17 cellular contexts compared by ENCODE assay signal in the genomic region with DNA sequence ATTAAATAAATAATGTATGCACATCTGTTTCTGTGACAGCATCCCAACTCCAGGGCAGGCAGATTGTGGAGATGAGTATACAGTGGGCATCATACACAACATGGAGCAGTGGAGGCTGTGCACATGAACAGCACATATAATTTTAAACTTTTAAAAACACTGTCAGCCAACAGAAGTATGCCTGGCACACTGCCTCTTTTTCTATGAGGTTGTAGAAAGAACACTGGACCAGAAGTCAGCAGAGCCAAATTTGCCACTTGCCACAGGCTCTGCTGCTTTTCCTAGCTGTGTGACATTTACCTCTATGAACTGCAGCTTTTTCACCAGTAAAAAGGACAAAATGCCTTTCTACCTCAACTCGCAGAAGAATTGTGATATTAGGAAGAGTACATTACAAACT.
DNase-seq lines count a peak whose midpoint lies in the region; TF ChIP-seq lines count a peak whose summit lies in the region.
"Had no signal": no experiment of that assay in that cellular context is flagged by ENCODE, and none has a peak within 500 bp of the region (broad histone marks: within the 10 kb centered on the region; RNA-seq: fewer than 3 reads in every experiment).

No MANE protein-coding gene starts in this region.

- H3K4me1 Mint-ChIP-seq in nephron = peaks cover 19% of the 10 kb centered on the region
- no peaks in the 10 kb centered on the region for H3K4me1 Mint-ChIP-seq in immature natural killer cell
- H3K4me1 Mint-ChIP-seq: CD8-positive, alpha-beta memory T cell; central memory CD8-positive, alpha-beta T cell had no signal

- no peak for TF ChIP-seq CTCF in fibroblast of the aortic adventitia (IDR thresholded peaks at IDR 0.05; ENCODE audit: insufficient read depth, low read length)
- no peak for TF ChIP-seq CTCF in nephron (IDR thresholded peaks at IDR 0.05; ENCODE audit: unreplicated experiment in 3 of 3)
- TF ChIP-seq CTCF in tibial artery (IDR thresholded peaks at IDR 0.05) = no peak

- peak overlapping the region; percentile 79 for H3K9ac ChIP-seq in adipocyte (ENCODE audit: low read length)

- no peaks in the 10 kb centered on the region for H3K36me3 Mint-ChIP-seq in nephron (ENCODE audit: low read depth)
- H3K36me3 Mint-ChIP-seq in immature natural killer cell = peaks cover 5 to 41% (median 30%) of the 10 kb centered on the region in 3 donors
- H3K36me3 Mint-ChIP-seq: CD8-positive, alpha-beta memory T cell had no signal

- no peaks in the 10 kb centered on the region for H3K36me3 ChIP-seq in adipocyte (ENCODE audit: control insufficient read depth, insufficient read depth, low read length, severe bottlenecking)
- peaks cover 0 to 9% (median 0%) of the 10 kb centered on the region in 3 donors for H3K36me3 ChIP-seq in tibial artery

- H3K4me3 ChIP-seq in adipocyte (ENCODE audit: low read length) = peak overlapping the region; percentile 50
- H3K4me3 ChIP-seq in fibroblast of the aortic adventitia (ENCODE audit: low read depth, low read length) = no peak overlapping the region
- peak overlapping the region in 1 of 2 donors; percentile 25 for H3K4me3 ChIP-seq in tibial artery
- H3K4me3 ChIP-seq: GM23338, SK-N-MC, smooth muscle cell had no signal

- intact Hi-C loops in tibial artery (cut with DNase I; ENCODE audit: low total_unique reads) = no loop called here

- H3K27me3 ChIP-seq in adipocyte (replicated peaks; ENCODE audit: control insufficient read depth, insufficient read depth, low read length) (no peaks in the 10 kb centered on the region), tibial artery (no peaks in the 10 kb centered on the region)

- DNase-seq in adipocyte (ENCODE audit: low read depth) (peak; percentile 51), fibroblast of the aortic adventitia (ENCODE audit: low read depth) (peak; percentile 67), tibial artery (peak; percentile 37 to 73), immature natural killer cell (no peak), NCI-H2196 treated with DMSO at 0.1 percent for 48 hours (lab: John Stamatoyannopoulos, UW; ENCODE audit: unreplicated experiment) (no peak), AML-193 (lab: John Stamatoyannopoulos, UW) (no peak), NCI-H146 treated with DMSO at 0.1 percent for 48 hours (lab: John Stamatoyannopoulos, UW; ENCODE audit: unreplicated experiment) (no peak)
- DNase-seq: CD8-positive, alpha-beta memory T cell; Karpas-422; NCI-H1092 treated with DMSO at 0.1 percent for 48 hours; NCI-H748 treated with DMSO at 0.1 percent for 48 hours; stimulated activated CD4-positive, alpha-beta T cell treated with anti-CD3 and anti-CD28 coated beads, Interleukin-4, amount 100 ng/mL, for 4 hours had no signal

- H3K27ac ChIP-seq in tibial artery = peak overlapping the region; percentile 79 to 82
- H3K27ac ChIP-seq: SK-N-MC had no signal

- H3K4me3 Mint-ChIP-seq in nephron (no peak overlapping the region), immature natural killer cell (no peak overlapping the region)
- H3K4me3 Mint-ChIP-seq: CD8-positive, alpha-beta memory T cell; central memory CD8-positive, alpha-beta T cell; GM23338 had no signal

- H3K27me3 Mint-ChIP-seq in nephron (ENCODE audit: low read depth) (no peaks in the 10 kb centered on the region), immature natural killer cell (ENCODE audit: low read depth in 3 of 3) (no peaks in the 10 kb centered on the region)

- peaks cover 33% of the 10 kb centered on the region for H3K4me1 ChIP-seq in adipocyte (ENCODE audit: control insufficient read depth, insufficient read depth, low read length)
- peaks cover 0 to 65% (median 17%) of the 10 kb centered on the region in 4 donors for H3K4me1 ChIP-seq in tibial artery

- H3K27ac Mint-ChIP-seq in nephron (peak overlapping the region in 2 of 3 experiments; percentile 67 to 96), immature natural killer cell (no peak overlapping the region)
- H3K27ac Mint-ChIP-seq: CD8-positive, alpha-beta memory T cell; GM23338 had no signal

- no peaks in the 10 kb centered on the region for H3K9me3 ChIP-seq in adipocyte (ENCODE audit: control insufficient read depth, low read length)
- no peaks in the 10 kb centered on the region for H3K9me3 ChIP-seq in tibial artery

- H3K9me3 Mint-ChIP-seq in nephron (no peaks in the 10 kb centered on the region), immature natural killer cell (no peaks in the 10 kb centered on the region)
- H3K9me3 Mint-ChIP-seq: CD8-positive, alpha-beta memory T cell; central memory CD8-positive, alpha-beta T cell; GM23338 had no signal

Comparison
In these comparisons a context has a peak if more than half of its experiments do, and no peak if none do; other contexts are left out.
1. DNase-seq: peak in adipocyte (single experiment), fibroblast of the aortic adventitia (single experiment) and tibial artery (2 of 2); none in immature natural killer cell (0 of 3), NCI-H2196 treated with DMSO at 0.1 percent for 48 hours (single experiment), AML-193 (0 of 2) and NCI-H146 treated with DMSO at 0.1 percent for 48 hours (single experiment).
2. H3K27ac Mint-ChIP-seq: peak in nephron (2 of 3); none in immature natural killer cell (0 of 6).